ENCODE assay signal across 8 cellular contexts in the genomic region with DNA sequence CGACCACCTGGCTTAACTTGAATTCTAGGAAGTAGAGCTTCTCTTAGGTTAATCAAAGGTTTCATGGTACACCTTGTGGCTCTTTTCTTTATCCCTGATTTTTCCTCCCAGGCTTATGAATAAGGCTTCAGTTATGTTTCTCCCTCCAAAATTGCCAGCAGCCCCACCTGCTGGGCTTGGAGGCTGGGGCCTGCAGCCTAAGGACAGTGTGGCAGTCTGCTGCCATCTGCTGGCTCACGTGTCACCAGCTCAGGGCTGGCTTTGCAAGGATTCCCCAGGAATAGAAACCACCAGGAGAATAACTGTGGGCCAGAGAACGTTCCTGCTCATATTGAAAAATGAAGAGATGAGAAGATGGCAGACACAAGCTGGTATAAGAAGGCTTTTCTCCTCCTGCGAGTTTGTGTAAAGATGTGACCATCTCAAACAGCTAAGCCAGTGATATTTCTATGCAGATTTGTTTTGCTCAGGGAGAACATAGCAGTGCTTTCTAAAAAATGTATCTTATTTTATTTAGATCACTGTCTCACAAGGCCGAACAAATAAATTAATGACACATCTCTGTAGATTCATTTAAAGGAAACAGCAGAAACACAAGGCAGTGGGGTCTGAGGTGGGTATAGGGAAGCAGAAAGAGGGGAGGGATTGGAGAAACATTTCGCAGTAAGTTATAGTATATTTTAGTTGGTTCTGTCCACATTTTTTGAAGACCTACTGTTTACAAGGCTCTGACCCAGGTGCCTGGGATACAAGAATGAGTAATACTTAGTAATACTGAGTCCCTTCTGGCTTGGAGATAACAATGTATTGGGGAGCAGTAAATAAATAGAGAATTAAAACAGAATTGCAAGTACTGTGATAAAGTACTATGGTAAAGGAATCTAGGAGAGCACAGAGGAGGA.
DNase-seq lines count a peak whose midpoint lies in the region; ATAC-seq and TF ChIP-seq lines count a peak whose summit lies in the region.

No MANE protein-coding gene starts in this region.

- no peaks in the 10 kb centered on the region for H3K4me1 ChIP-seq in left ventricle myocardium inferior

- H3K9me3 ChIP-seq in left ventricle myocardium inferior (replicated peaks): no peaks in the 10 kb centered on the region

- no peak overlapping the region for H3K27ac ChIP-seq in left ventricle myocardium inferior (replicated peaks)

- peak; percentile 99 for TF ChIP-seq CTCF in left ventricle myocardium inferior (IDR thresholded peaks at IDR 0.05; ENCODE audit: borderline replicate concordance)
- peak; percentile 100 for TF ChIP-seq CTCF in retinal pigment epithelial cell (conservative IDR thresholded peaks at IDR 0.05; ENCODE audit: low read depth, low read length)

- DNase-seq in NCI-H1694 treated with DMSO at 0.1 percent for 48 hours (lab: John Stamatoyannopoulos, UW) (peak; percentile 87), T-helper 1 cell (peak; percentile 43 to 84 (median 62)), amniotic stem cell (lab: John Stamatoyannopoulos, UW) (peak; percentile 83), left ventricle myocardium inferior (peak; percentile 78), retinal pigment epithelial cell (ENCODE audit: low read depth) (peak; percentile 65)

- intact Hi-C loops in left ventricle myocardium inferior (cut with micrococcal nuclease): loop anchor here (2.0 kb wide), 1 partner anchor 284 kb away; no protein-coding TSS in a partner anchor

- peaks cover 6% of the 10 kb centered on the region for H3K27me3 ChIP-seq in left ventricle myocardium inferior (ENCODE audit: low read depth)

- no peak overlapping the region for H3K4me3 ChIP-seq in left ventricle myocardium inferior
- no peak overlapping the region for H3K4me3 ChIP-seq in retinal pigment epithelial cell (ENCODE audit: low read length)

- ATAC-seq in GM18498 (IDR thresholded peaks at IDR 0.05; ENCODE audit: unreplicated experiment): peak; percentile 87
- ATAC-seq in HG02885 (IDR thresholded peaks at IDR 0.05; ENCODE audit: poor library complexity, unreplicated experiment): peak; percentile 70
- ATAC-seq in HG03025 (IDR thresholded peaks at IDR 0.05; ENCODE audit: low FRiP score, unreplicated experiment): no peak

- no peaks in the 10 kb centered on the region for H3K36me3 ChIP-seq in left ventricle myocardium inferior
